Comparison of ENCODE assay signal across 13 cellular contexts in the genomic region with DNA sequence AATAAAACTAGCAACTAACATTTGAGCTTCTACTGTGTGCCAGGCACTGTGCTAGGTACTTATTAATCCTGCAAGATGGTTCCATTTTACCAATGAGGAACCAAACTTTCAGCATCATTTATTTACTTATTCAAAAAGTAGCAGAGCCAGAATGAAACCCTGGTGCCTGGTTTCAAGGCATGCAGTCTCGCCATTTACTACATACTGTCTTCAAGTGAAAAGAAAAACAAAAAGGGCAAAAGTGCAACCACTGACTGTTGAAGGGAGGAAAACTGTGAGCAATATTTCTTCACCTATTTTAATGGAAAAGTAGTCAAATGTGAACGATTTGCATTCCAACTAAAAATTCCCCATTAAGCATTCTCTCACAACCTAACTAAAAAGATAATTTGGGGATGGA. TPM values are rescaled to one million over a fixed set of nuclear protein-coding genes. Genes with fewer than 3 reads are reported as not detected.
A peak's percentile ranks its signal among the peaks of the same experiment; 100 is the strongest.
DNase-seq lines count a peak whose midpoint lies in the region; ATAC-seq and FAIRE-seq lines count a peak whose summit lies in the region.
"Had no signal": no experiment of that assay in that cellular context is flagged by ENCODE, and none has a peak within 500 bp of the region (broad histone marks: within the 10 kb centered on the region; RNA-seq: fewer than 3 reads in every experiment).

No MANE protein-coding gene starts in this region.

- no peaks in the 10 kb centered on the region for H3K27me3 ChIP-seq in adipocyte (replicated peaks; ENCODE audit: control insufficient read depth, insufficient read depth, low read length)
- H3K27me3 ChIP-seq in small intestine (ENCODE audit: control insufficient read depth in 2 of 2, insufficient read depth in 2 of 2, low read length in 2 of 2) = no peaks in the 10 kb centered on the region
- H3K27me3 ChIP-seq: dorsolateral prefrontal cortex, stomach had no signal

- WGBS in small intestine, 3 donors = 68 to 75% (median 69%) methylated on average over 2 of the region's 2 CpGs

- peaks cover 33% of the 10 kb centered on the region for H3K4me1 Mint-ChIP-seq in memory B cell

- DNase-seq in adipocyte (ENCODE audit: low read depth) (peak; percentile 41), memory B cell (ENCODE audit: low spot score in 2 of 2) (no peak), putamen (ENCODE audit: low spot score) (no peak), NCI-H524 treated with DMSO at 0.1 percent for 48 hours (lab: John Stamatoyannopoulos, UW) (no peak), small intestine (no peak)
- DNase-seq: activated B cell treated with CpG ODN at 0.5 μM for 24 hours, DMS53, dorsolateral prefrontal cortex, stomach had no signal

- H3K4me3 ChIP-seq in adipocyte (ENCODE audit: low read length) = no peak overlapping the region
- H3K4me3 ChIP-seq in small intestine (ENCODE audit: low read depth in 1 of 2, low read length in 2 of 2) = no peak overlapping the region
- H3K4me3 ChIP-seq: dorsolateral prefrontal cortex, stomach had no signal

- no peaks in the 10 kb centered on the region for H3K9me3 Mint-ChIP-seq in memory B cell
- H3K9me3 Mint-ChIP-seq: activated B cell treated with CpG ODN at 0.5 μM for 24 hours had no signal

- H3K4me1 ChIP-seq in adipocyte (ENCODE audit: control insufficient read depth, insufficient read depth, low read length) = peaks cover 21% of the 10 kb centered on the region
- H3K4me1 ChIP-seq in small intestine (ENCODE audit: control insufficient read depth in 2 of 2, insufficient read depth in 1 of 2, low read depth in 1 of 2, low read length in 1 of 2) = peaks cover 4 to 5% of the 10 kb centered on the region in 2 donors

- H3K27ac ChIP-seq in small intestine (ENCODE audit: low read depth in 1 of 2, low read length in 1 of 2) = no peak overlapping the region
- H3K27ac ChIP-seq: dorsolateral prefrontal cortex, stomach had no signal

- no peak for FAIRE-seq in small intestine (lab: Jason Lieb, UNC)
- FAIRE-seq: keratinocyte had no signal

- ATAC-seq in GM18907 (IDR thresholded peaks at IDR 0.05; ENCODE audit: unreplicated experiment) (peak; percentile 45), HG02798 (IDR thresholded peaks at IDR 0.05; ENCODE audit: poor library complexity, unreplicated experiment) (peak; percentile 46), memory B cell (ENCODE audit: low read depth) (no peak), HG02763 (IDR thresholded peaks at IDR 0.05; ENCODE audit: unreplicated experiment) (no peak)

- no peak overlapping the region for H3K9ac ChIP-seq in adipocyte (ENCODE audit: low read length)

- H3K36me3 ChIP-seq in adipocyte (ENCODE audit: control insufficient read depth, insufficient read depth, low read length, severe bottlenecking) (peaks cover 6% of the 10 kb centered on the region), small intestine (ENCODE audit: control insufficient read depth in 2 of 2, insufficient read depth in 2 of 2, low read length in 2 of 2) (no peaks in the 10 kb centered on the region)

- H3K4me3 Mint-ChIP-seq in memory B cell = no peak overlapping the region
- H3K4me3 Mint-ChIP-seq: activated B cell treated with CpG ODN at 0.5 μM for 24 hours had no signal

- H3K27me3 Mint-ChIP-seq in memory B cell = no peaks in the 10 kb centered on the region
- H3K27me3 Mint-ChIP-seq: activated B cell treated with CpG ODN at 0.5 μM for 24 hours had no signal

- H3K27ac Mint-ChIP-seq in memory B cell = peak overlapping the region; percentile 50
- H3K27ac Mint-ChIP-seq: activated B cell treated with CpG ODN at 0.5 μM for 24 hours had no signal

- peaks cover 5% of the 10 kb centered on the region for H3K36me3 Mint-ChIP-seq in memory B cell

- no peaks in the 10 kb centered on the region for H3K9me3 ChIP-seq in adipocyte (ENCODE audit: control insufficient read depth, low read length)
- H3K9me3 ChIP-seq in small intestine (ENCODE audit: control insufficient read depth, low read depth) = no peaks in the 10 kb centered on the region
- H3K9me3 ChIP-seq: stomach had no signal

RNA-seq across cellular contexts. Expression of a gene that starts 8.7 kb away (rescaled TPM):
- 10 to 100 TPM in 1 of 3 donors, 1 to 10 TPM in 2; 9.2 to 13.9 (median 9.6) TPM for polyA plus RNA-seq in small intestine

Comparison
In these comparisons a context has a peak if more than half of its experiments do, and no peak if none do; other contexts are left out.
1. ATAC-seq: peak in GM18907 (single experiment) and HG02798 (single experiment); none in memory B cell (single experiment) and HG02763 (single experiment).